Comparison of ENCODE assay signal across 8 cellular contexts in genomic region chr4:53365486-53366300, GRCh38. TPM values are rescaled to one million over a fixed set of nuclear protein-coding genes. Genes with fewer than 3 reads are reported as not detected.
DNase-seq lines count a peak whose midpoint lies in the region; ATAC-seq and TF ChIP-seq lines count a peak whose summit lies in the region.

Gene SCFD2, minus strand, starts transcription at chr4:53366061.

- peak; percentile 98 for ATAC-seq in GM21381 (IDR thresholded peaks at IDR 0.05; ENCODE audit: unreplicated experiment)
- ATAC-seq in activated CD8-positive, alpha-beta memory T cell treated with anti-CD3 and anti-CD28 coated beads, Interleukin-2, amount 10 ng/mL, durations not matched to agents 7 days and 5 days: peak; percentile 97

- peak within 1 kb of the TSS; percentile 89 for H3K56ac ChIP-seq in mesendoderm (ENCODE audit: low read length)

- H2AK5ac ChIP-seq in mesendoderm (ENCODE audit: low read length): no peak within 1 kb of the TSS

- H3K79me1 ChIP-seq in mesendoderm (ENCODE audit: low read length): peaks cover 6% of the 10 kb centered on the region

- H3K23ac ChIP-seq in mesendoderm (ENCODE audit: low read length): peak within 1 kb of the TSS; percentile 95

- peak within 1 kb of the TSS; percentile 90 for H3K4me3 Mint-ChIP-seq in activated CD8-positive, alpha-beta memory T cell treated with anti-CD3 and anti-CD28 coated beads, Interleukin-2, amount 10 ng/mL, durations not matched to agents 7 days and 5 days
- H3K4me3 Mint-ChIP-seq in endodermal cell: peak within 1 kb of the TSS; percentile 83

- H4K8ac ChIP-seq in mesendoderm (ENCODE audit: low read depth, low read length): peak within 1 kb of the TSS; percentile 93

- H3K27me3 ChIP-seq in NT2/D1 (ENCODE audit: insufficient read depth, insufficient read length): peaks cover 14% of the 10 kb centered on the region
- peaks cover 30% of the 10 kb centered on the region for H3K27me3 ChIP-seq in endodermal cell (ENCODE audit: control insufficient read depth, insufficient read depth, low read length, poor library complexity, severe bottlenecking)
- H3K27me3 ChIP-seq in mesendoderm (ENCODE audit: insufficient read depth, low read length, poor library complexity): no peaks in the 10 kb centered on the region

- 0 to 1% methylated on average over 40 to 51 of the region's 51 CpGs for WGBS in endodermal cell (ENCODE audit: insufficient coverage in 1 of 2, insufficient read length in 1 of 2), 2 experiments
- WGBS in mesendoderm (ENCODE audit: extremely low coverage, insufficient coverage, low lambda C conversion rate): no CpG with 5 or more reads among the region's 51 CpGs

- H3K4me1 Mint-ChIP-seq in activated CD8-positive, alpha-beta memory T cell treated with anti-CD3 and anti-CD28 coated beads, Interleukin-2, amount 10 ng/mL, durations not matched to agents 7 days and 5 days: peaks cover 43% of the 10 kb centered on the region
- H3K4me1 Mint-ChIP-seq in endodermal cell: peaks cover 8% of the 10 kb centered on the region

- peak within 1 kb of the TSS; percentile 100 for H3K4me2 ChIP-seq in mesendoderm (ENCODE audit: low read length)

- no peak within 1 kb of the TSS for H4K5ac ChIP-seq in mesendoderm (ENCODE audit: low read length)

- H3K79me2 ChIP-seq in mesendoderm (ENCODE audit: control insufficient read depth, insufficient read depth, low read length): peaks cover 5% of the 10 kb centered on the region

- H3K4me3 ChIP-seq in NT2/D1 (ENCODE audit: insufficient read length, low read depth) (peak within 1 kb of the TSS; percentile 92), endodermal cell (ENCODE audit: low read length) (peak within 1 kb of the TSS; percentile 97), mesendoderm (ENCODE audit: low read length) (peak within 1 kb of the TSS; percentile 93)

- no peak within 1 kb of the TSS for H2BK15ac ChIP-seq in mesendoderm (replicated peaks; ENCODE audit: low read depth)

- CTCF ChIA-PET in activated CD8-positive, alpha-beta memory T cell treated with anti-CD3 and anti-CD28 coated beads, Interleukin-2, amount 10 ng/mL, durations not matched to agents 7 days and 5 days (lab: Charles Lee): interaction anchor here (0.7 to 0.9 kb wide), 2 partner anchors 11 to 13 kb away, joined by 3 read pairs; no protein-coding TSS in a partner anchor

- peaks cover 12% of the 10 kb centered on the region for H3K27me3 Mint-ChIP-seq in activated CD8-positive, alpha-beta memory T cell treated with anti-CD3 and anti-CD28 coated beads, Interleukin-2, amount 10 ng/mL, durations not matched to agents 7 days and 5 days
- peaks cover 35% of the 10 kb centered on the region for H3K27me3 Mint-ChIP-seq in endodermal cell (ENCODE audit: insufficient read depth)

- H3K27ac Mint-ChIP-seq in activated CD8-positive, alpha-beta memory T cell treated with anti-CD3 and anti-CD28 coated beads, Interleukin-2, amount 10 ng/mL, durations not matched to agents 7 days and 5 days: peak within 1 kb of the TSS; percentile 95
- H3K27ac Mint-ChIP-seq in endodermal cell: peak within 1 kb of the TSS; percentile 66

- peak within 1 kb of the TSS; percentile 77 for H3K9ac ChIP-seq in NT2/D1 (ENCODE audit: insufficient read length, low read depth)
- H3K9ac ChIP-seq in endodermal cell (ENCODE audit: extremely low read depth, low read length, poor library complexity, severe bottlenecking): peak within 1 kb of the TSS; percentile 47
- H3K9ac ChIP-seq in mesendoderm (ENCODE audit: low read length): peak within 1 kb of the TSS; percentile 71

- H3K9me3 ChIP-seq in NT2/D1 (ENCODE audit: insufficient read depth, low read length) (no peaks in the 10 kb centered on the region), endodermal cell (ENCODE audit: control insufficient read depth, low read length) (no peaks in the 10 kb centered on the region)

- peaks cover 13% of the 10 kb centered on the region for H3K36me3 Mint-ChIP-seq in activated CD8-positive, alpha-beta memory T cell treated with anti-CD3 and anti-CD28 coated beads, Interleukin-2, amount 10 ng/mL, durations not matched to agents 7 days and 5 days
- no peaks in the 10 kb centered on the region for H3K36me3 Mint-ChIP-seq in endodermal cell (ENCODE audit: low read depth)

- H2BK5ac ChIP-seq in mesendoderm (ENCODE audit: low read length): no peak within 1 kb of the TSS

- no peaks in the 10 kb centered on the region for H3K4me1 ChIP-seq in NT2/D1 (ENCODE audit: insufficient read depth, insufficient read length)
- no peaks in the 10 kb centered on the region for H3K4me1 ChIP-seq in endodermal cell (ENCODE audit: control insufficient read depth, insufficient read depth, low read length)
- H3K4me1 ChIP-seq in mesendoderm (ENCODE audit: control insufficient read depth, low read depth, low read length): peaks cover 2% of the 10 kb centered on the region

- no peak within 1 kb of the TSS for H3K4ac ChIP-seq in mesendoderm (ENCODE audit: low read depth, low read length)

- peak; percentile 91 for DNase-seq in COR-L47 (lab: John Stamatoyannopoulos, UW)
- peak; percentile 51 to 96 (median 90) for DNase-seq in HUDEP-2 (lab: John Stamatoyannopoulos, UW; ENCODE audit: unreplicated experiment in 76 of 76)
- peak; percentile 90 for DNase-seq in NT2/D1 (ENCODE audit: low read depth, low spot score)
- peak; percentile 98 for DNase-seq in activated CD8-positive, alpha-beta memory T cell treated with anti-CD3 and anti-CD28 coated beads, Interleukin-2, amount 10 ng/mL, durations not matched to agents 7 days and 5 days
- peak; percentile 99 for DNase-seq in endodermal cell
- peak; percentile 99 for DNase-seq in mesendoderm
- DNase-seq in stimulated activated CD8-positive, alpha-beta memory T cell treated with anti-CD3 and anti-CD28 coated beads, Interleukin-15, amount 100 ng/mL, for 1 hour (ENCODE audit: low read depth): peak; percentile 98

- no peak for TF ChIP-seq CTCF in endodermal cell (conservative IDR thresholded peaks at IDR 0.05)

- no peak within 1 kb of the TSS for H3K18ac ChIP-seq in mesendoderm (ENCODE audit: low read length)

- no peaks in the 10 kb centered on the region for H3K9me3 Mint-ChIP-seq in activated CD8-positive, alpha-beta memory T cell treated with anti-CD3 and anti-CD28 coated beads, Interleukin-2, amount 10 ng/mL, durations not matched to agents 7 days and 5 days (ENCODE audit: low read depth)
- no peaks in the 10 kb centered on the region for H3K9me3 Mint-ChIP-seq in endodermal cell

- H2BK120ac ChIP-seq in mesendoderm (ENCODE audit: low read depth, low read length): no peak within 1 kb of the TSS

- no peaks in the 10 kb centered on the region for H3K36me3 ChIP-seq in NT2/D1 (ENCODE audit: insufficient read depth, insufficient read length, low read length)
- no peaks in the 10 kb centered on the region for H3K36me3 ChIP-seq in endodermal cell (ENCODE audit: control insufficient read depth, insufficient read depth, low read length)
- no peaks in the 10 kb centered on the region for H3K36me3 ChIP-seq in mesendoderm (ENCODE audit: control insufficient read depth, insufficient read depth, low read length)

- H3K27ac ChIP-seq in endodermal cell (ENCODE audit: low read depth, low read length): no peak within 1 kb of the TSS
- H3K27ac ChIP-seq in mesendoderm (ENCODE audit: low read depth, low read length): no peak within 1 kb of the TSS

RNA-seq across cellular contexts. Expression of gene SCFD2, which starts in this region (rescaled TPM):
- total RNA-seq in activated CD8-positive, alpha-beta memory T cell treated with anti-CD3 and anti-CD28 coated beads, Interleukin-2, amount 10 ng/mL, durations not matched to agents 7 days and 5 days: 10 to 100 TPM; 28.3 to 30.9 TPM
- 1 to 10 TPM; 5.7 to 6.5 TPM for total RNA-seq in endodermal cell
- polyA plus RNA-seq in endodermal cell (2013, experiment 1 of 2): 6.2 TPM
- polyA plus RNA-seq in endodermal cell (2013, experiment 2 of 2): 6.2 TPM
- polyA plus RNA-seq in mesendoderm (2013, experiment 1 of 2): 8.8 TPM
- 9.0 TPM for polyA plus RNA-seq in mesendoderm (2013, experiment 2 of 2)
